ENCODE assay signal across 8 cellular contexts in the genomic region with DNA sequence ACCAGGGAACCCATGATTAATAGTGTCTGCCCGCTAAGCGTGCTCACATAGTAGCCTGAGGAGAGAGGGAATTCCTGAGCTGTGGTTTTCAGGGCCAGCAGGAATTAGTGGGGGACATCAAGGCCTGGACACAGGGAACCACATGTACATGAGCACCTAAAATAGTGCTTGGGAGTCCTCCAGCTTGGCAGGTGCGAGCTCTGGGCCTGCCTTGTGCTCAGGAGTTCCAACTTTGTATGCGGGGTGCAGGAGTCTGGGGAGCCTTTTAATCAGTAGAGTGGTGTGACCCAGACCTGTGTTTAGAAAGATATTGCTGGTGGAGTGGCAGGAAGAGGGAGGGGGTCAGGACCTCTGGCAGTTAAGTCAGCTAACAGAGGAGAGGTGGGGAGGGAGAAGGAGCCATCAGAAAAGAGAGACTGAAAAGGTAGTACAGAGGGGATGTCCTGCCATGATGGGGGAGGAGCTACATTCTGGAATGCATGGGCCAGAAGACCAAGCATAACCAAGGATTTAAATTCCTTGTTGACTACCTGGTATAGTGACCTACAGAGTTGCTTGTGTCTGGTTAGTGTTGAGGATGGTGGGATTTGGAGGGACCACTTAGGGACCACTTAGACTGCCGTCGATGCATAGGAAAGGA. TPM values are rescaled to one million over a fixed set of nuclear protein-coding genes. Genes with fewer than 3 reads are reported as not detected.
A peak's percentile ranks its signal among the peaks of the same experiment; 100 is the strongest.
DNase-seq lines count a peak whose midpoint lies in the region; ATAC-seq, FAIRE-seq and TF ChIP-seq lines count a peak whose summit lies in the region.

No MANE protein-coding gene starts in this region.

- WGBS in GM12878 (ENCODE audit: insufficient coverage, insufficient replicate concordance, low lambda C conversion rate, missing lambda C conversion rate), result over 99% methylated on average over 6 of the region's 6 CpGs
- WGBS in right lobe of liver (ENCODE audit: insufficient coverage, low coverage, low lambda C conversion rate, missing lambda C conversion rate), result 78% methylated on average over 6 of the region's 6 CpGs
- WGBS in tibial nerve, 2 donors, result 56 to 66% methylated on average over 6 of the region's 6 CpGs

- H3K9ac ChIP-seq in GM12878 (ENCODE audit: control insufficient read depth, insufficient read depth, low read length), result peak overlapping the region; percentile 88

- H3K27me3 ChIP-seq in GM12878 (replicated peaks in 1 of 2; ENCODE audit: control insufficient read depth in 2 of 2, insufficient read depth in 2 of 2, low read length in 1 of 2) (no peaks in the 10 kb centered on the region), right lobe of liver (no peaks in the 10 kb centered on the region), tibial nerve (no peaks in the 10 kb centered on the region)

- H3K4me2 ChIP-seq in GM12878 (ENCODE audit: control insufficient read depth, insufficient read depth), result peak overlapping the region; percentile 75

- H3K4me3 Mint-ChIP-seq in activated T-cell treated with anti-CD3 and anti-CD28 coated beads, Interleukin-2, amount 50 U/mL, for 4 hours, result peak overlapping the region; percentile 89

- ATAC-seq in activated T-cell treated with anti-CD3 and anti-CD28 coated beads, Interleukin-2, amount 50 U/mL, for 4 hours, result no peak
- ATAC-seq in GM12878 (no peak), right lobe of liver (no peak), GM21529 (IDR thresholded peaks at IDR 0.05; ENCODE audit: unreplicated experiment) (no peak)

- peaks cover 23% of the 10 kb centered on the region for H3K79me2 ChIP-seq in GM12878 (ENCODE audit: control insufficient read depth, insufficient read depth, low read length)

- peaks cover 32% of the 10 kb centered on the region for H3K4me1 Mint-ChIP-seq in activated T-cell treated with anti-CD3 and anti-CD28 coated beads, Interleukin-2, amount 50 U/mL, for 4 hours (ENCODE audit: low read depth)

- H3K4me3 ChIP-seq in GM12878 (peak overlapping the region; percentile 74), right lobe of liver (peak overlapping the region in 2 of 3 donors; percentile 85 to 96), tibial nerve (peak overlapping the region in 3 of 4 donors; percentile 73 to 97 (median 77))

- H3K9me3 ChIP-seq in GM12878 (replicated peaks; ENCODE audit: control insufficient read depth, insufficient read depth, low read length), result no peaks in the 10 kb centered on the region
- H3K9me3 ChIP-seq in right lobe of liver, result no peaks in the 10 kb centered on the region
- no peaks in the 10 kb centered on the region for H3K9me3 ChIP-seq in tibial nerve

- H3K27ac ChIP-seq in GM12878 (ENCODE audit: control insufficient read depth, insufficient read depth), result no peak overlapping the region
- peak overlapping the region in 1 of 3 donors; percentile 88 for H3K27ac ChIP-seq in right lobe of liver
- H3K27ac ChIP-seq in tibial nerve, result peak overlapping the region in 2 of 4 donors; percentile 96 to 99

- H3K36me3 ChIP-seq in GM12878 (ENCODE audit: control insufficient read depth in 2 of 2, insufficient read depth in 2 of 2, low read length in 1 of 2), result no peaks in the 10 kb centered on the region
- H3K36me3 ChIP-seq in right lobe of liver, result peaks cover 0 to 6% (median 0%) of the 10 kb centered on the region in 4 donors
- peaks cover 0 to 18% (median 2%) of the 10 kb centered on the region in 3 donors for H3K36me3 ChIP-seq in tibial nerve

- intact Hi-C loops in GM12878 (cut with micrococcal nuclease; ENCODE audit: unreplicated experiment), result no loop called here
- intact Hi-C loops in right lobe of liver (cut with DNase I), result no loop called here
- intact Hi-C loops in posterior vena cava (cut with DNase I), result no loop called here

- RAD21 ChIA-PET in GM12878 (lab: Charles Lee; ENCODE audit: unreplicated experiment), result interaction anchor here (0.6 to 1.5 kb wide), 2 partner anchors 17 to 805 kb away, joined by 4 read pairs; no protein-coding TSS in a partner anchor

- TF ChIP-seq EP300 in GM12878 (IDR thresholded peaks at IDR 0.05; ENCODE audit: borderline replicate concordance in 1 of 2, control insufficient read depth in 1 of 2, low read depth in 2 of 2, low read length in 2 of 2) (no peak), tibial nerve (IDR thresholded peaks at IDR 0.05) (no peak)

- H3K9me3 Mint-ChIP-seq in activated T-cell treated with anti-CD3 and anti-CD28 coated beads, Interleukin-2, amount 50 U/mL, for 4 hours, result no peaks in the 10 kb centered on the region

- SMC1A ChIA-PET in GM12878 (lab: Charles Lee; ENCODE audit: uncharacterized antibody, unreplicated experiment), result interaction anchor here (1.5 kb wide), 1 partner anchor 40 kb away, joined by 3 read pairs; no protein-coding TSS in a partner anchor

- in situ Hi-C loops in GM12878 (cut with MboI), result no loop called here

- no peak for TF ChIP-seq POLR2A in GM12878 (IDR thresholded peaks at IDR 0.05; ENCODE audit: low read depth, low read length)
- TF ChIP-seq POLR2A in right lobe of liver (IDR thresholded peaks at IDR 0.05), result no peak
- no peak for TF ChIP-seq POLR2A in tibial nerve (IDR thresholded peaks at IDR 0.05)

- no peak for DNase-seq in activated T-cell treated with anti-CD3 and anti-CD28 coated beads, Interleukin-2, amount 50 U/mL, for 4 hours
- DNase-seq in activated T-cell treated with anti-CD3 and anti-CD28 coated beads for 4 hours (no peak), GM12878 (ENCODE audit: low read depth, low spot score) (no peak), right lobe of liver (no peak), tibial nerve (ENCODE audit: low spot score in 2 of 2) (no peak), HPDE6-E6E7 (ENCODE audit: extremely low spot score) (no peak), posterior vena cava (ENCODE audit: low spot score) (no peak)

- H3K36me3 Mint-ChIP-seq in activated T-cell treated with anti-CD3 and anti-CD28 coated beads, Interleukin-2, amount 50 U/mL, for 4 hours (ENCODE audit: insufficient read depth), result peaks cover 4% of the 10 kb centered on the region

- no TSS peak for BruUV-seq in GM12878 (replicated peaks; lab: Mats Ljungman, UMichigan)

- peaks cover 30% of the 10 kb centered on the region for H3K4me1 ChIP-seq in GM12878 (ENCODE audit: control insufficient read depth, insufficient read depth, low read length)
- peaks cover 0 to 23% (median 13%) of the 10 kb centered on the region in 4 donors for H3K4me1 ChIP-seq in right lobe of liver
- H3K4me1 ChIP-seq in tibial nerve, result peaks cover 0 to 65% (median 41%) of the 10 kb centered on the region in 4 donors

- CTCF ChIA-PET in GM12878 (lab: Yijun Ruan, JAX), result interaction anchor here (1.7 to 2.0 kb wide), 2 partner anchors 23 to 200 kb away, joined by 5 to 7 read pairs; no protein-coding TSS in a partner anchor

- TF ChIP-seq CTCF in GM12878 (IDR thresholded peaks at IDR 0.05 in 2 of 3, conservative IDR thresholded peaks at IDR 0.05 in 1 of 3; ENCODE audit: control insufficient read depth in 2 of 3, extremely low read depth in 1 of 3, insufficient read depth in 1 of 3, low read depth in 3 of 3, low read length in 3 of 3), result no peak
- no peak for TF ChIP-seq CTCF in right lobe of liver (IDR thresholded peaks at IDR 0.05)
- no peak for TF ChIP-seq CTCF in tibial nerve (IDR thresholded peaks at IDR 0.05)

- POLR2A ChIA-PET in GM12878 (lab: Charles Lee), result interaction anchor here (1.0 to 2.4 kb wide), 4 partner anchors 42 to 194 kb away, joined by 3 to 8 read pairs (median 4); partner anchors contain the start of genes RHOA and TCTA

- no peaks in the 10 kb centered on the region for H3K27me3 Mint-ChIP-seq in activated T-cell treated with anti-CD3 and anti-CD28 coated beads, Interleukin-2, amount 50 U/mL, for 4 hours (ENCODE audit: low read depth)

- no peak for FAIRE-seq in GM12878 (lab: Jason Lieb, UNC)

- H4K20me1 ChIP-seq in GM12878 (ENCODE audit: control insufficient read depth, insufficient read depth), result no peaks in the 10 kb centered on the region; the same call in none of the 2 replicates

- TF ChIP-seq RAD21 in GM12878 (IDR thresholded peaks at IDR 0.05; ENCODE audit: insufficient read depth, low read depth, low read length), result no peak

- no peak overlapping the region for H2AFZ ChIP-seq in GM12878 (ENCODE audit: control insufficient read depth, low read depth, low read length)

RNA-seq across cellular contexts. Expression of gene DAG1, which starts 1.9 kb away (rescaled TPM):
- total RNA-seq in activated T-cell treated with anti-CD3 and anti-CD28 coated beads, Interleukin-2, amount 50 U/mL, for 4 hours, result 10 to 100 TPM; 19.9 to 25.6 (median 25.4) TPM
- 17.6 and 19.7 TPM in 2 replicates for total RNA-seq in GM12878 (2013; cell fraction: nucleolus; rRNA removed)
- total RNA-seq in GM12878 (2014; rRNA removed) (12.3 and 14.1 TPM in 2 replicates), GM12878 (2014; rRNA removed; fragmentation: Illumina TruSeq; extraction: Trizol) (5.4 TPM in 2 replicates), GM12878 (2021) (16.3 and 16.9 TPM in 2 replicates), right lobe of liver (10 to 100 TPM; 54.5 to 92.5 (median 65.2) TPM), tibial nerve (100 to 1,000 TPM; 113 to 142 (median 126) TPM), posterior vena cava (10 to 100 TPM; 90.8 to 92.8 TPM)
- 2.3 TPM for polyA plus RNA-seq in GM12878 (2011; ENCODE audit: low read depth)
- polyA plus RNA-seq in GM12878 (2011; rRNA removed) (2.7 and 8.2 TPM in 2 replicates), GM12878 (2014; fragmentation: Illumina TruSeq; extraction: Trizol) (6.5 and 10.2 TPM in 2 replicates), GM12878 (2014; fragmentation: Nextera tagmentation; extraction: Ambion mirVana) (under 1 TPM; 0.33 to 0.37 TPM), GM12878 (2014; rRNA removed) (8.7 and 10.2 TPM in 2 replicates), GM12878 (2016; fragmentation: Nextera tagmentation; extraction: Ambion mirVana) (10 to 100 TPM in 1 of 2 experiments, 1 to 10 TPM in 1; 9.6 to 10.1 TPM)
- 5.7 and 5.9 TPM in 2 replicates for polyA plus RNA-seq in GM12878 (2011; cell fraction: cytosol; rRNA removed)
- 7.0 TPM in 2 replicates for polyA plus RNA-seq in GM12878 (2011; cell fraction: nucleus; rRNA removed)
- 4.2 and 5.2 TPM in 2 replicates for polyA plus RNA-seq in GM12878 (2012)
- polyA minus RNA-seq in GM12878 (2011; rRNA and poly(A)+ RNA removed), result 12.6 and 13.7 TPM in 2 replicates
- polyA minus RNA-seq in GM12878 (2011; cell fraction: cytosol; rRNA and poly(A)+ RNA removed), result 5.5 and 8.2 TPM in 2 replicates
- 2.3 and 6.0 TPM in 2 replicates for polyA minus RNA-seq in GM12878 (2011; cell fraction: nucleus; rRNA and poly(A)+ RNA removed)

RNA-seq across cellular contexts. Expression of gene NICN1, which starts 42.9 kb away (rescaled TPM):
- total RNA-seq in activated T-cell treated with anti-CD3 and anti-CD28 coated beads, Interleukin-2, amount 50 U/mL, for 4 hours, result 1 to 10 TPM; 5.5 to 5.8 (median 5.8) TPM
- total RNA-seq in GM12878 (2013; cell fraction: nucleolus; rRNA removed), result 21.9 and 32.0 TPM in 2 replicates
- 9.1 and 9.8 TPM in 2 replicates for total RNA-seq in GM12878 (2014; rRNA removed)
- total RNA-seq in GM12878 (2014; rRNA removed; fragmentation: Illumina TruSeq; extraction: Trizol), result 5.9 TPM in 2 replicates
- total RNA-seq in GM12878 (2021), result 17.8 and 19.0 TPM in 2 replicates
- 13.1 TPM for polyA plus RNA-seq in GM12878 (2011; ENCODE audit: low read depth)
- 8.5 and 19.0 TPM in 2 replicates for polyA plus RNA-seq in GM12878 (2011; rRNA removed)
- 20.9 and 21.1 TPM in 2 replicates for polyA plus RNA-seq in GM12878 (2011; cell fraction: cytosol; rRNA removed)
- 207 and 264 TPM in 2 replicates for polyA plus RNA-seq in GM12878 (2011; cell fraction: nucleus; rRNA removed)
- polyA plus RNA-seq in GM12878 (2012), result 14.8 and 17.4 TPM in 2 replicates
- polyA plus RNA-seq in GM12878 (2014; fragmentation: Illumina TruSeq; extraction: Trizol), result 10.6 and 14.2 TPM in 2 replicates
- polyA plus RNA-seq in GM12878 (2014; fragmentation: Nextera tagmentation; extraction: Ambion mirVana), result 10 to 100 TPM; 12.5 to 16.2 TPM
- polyA plus RNA-seq in GM12878 (2014; rRNA removed), result 17.3 and 20.0 TPM in 2 replicates
- 10 to 100 TPM; 14.1 to 17.9 TPM for polyA plus RNA-seq in GM12878 (2016; fragmentation: Nextera tagmentation; extraction: Ambion mirVana)
- 23.4 and 33.1 TPM in 2 replicates for polyA minus RNA-seq in GM12878 (2011; rRNA and poly(A)+ RNA removed)
- 6.0 and 8.8 TPM in 2 replicates for polyA minus RNA-seq in GM12878 (2011; cell fraction: cytosol; rRNA and poly(A)+ RNA removed)
- 8.2 and 9.1 TPM in 2 replicates for polyA minus RNA-seq in GM12878 (2011; cell fraction: nucleus; rRNA and poly(A)+ RNA removed)
- total RNA-seq in right lobe of liver, result 10 to 100 TPM in 2 of 6 experiments, 1 to 10 TPM in 4; 2.2 to 13.1 (median 8.3) TPM
- total RNA-seq in tibial nerve, result 10 to 100 TPM in 1 of 4 donors, 1 to 10 TPM in 2, not detected in 1; 2.1 to 14.7 (median 7.7) TPM
- total RNA-seq in posterior vena cava, result 10 to 100 TPM in 1 of 2 donors, 1 to 10 TPM in 1; 7.3 to 12.5 TPM

RNA-seq across cellular contexts. Expression of gene AMT, which starts 49.7 kb away (rescaled TPM):
- total RNA-seq in activated T-cell treated with anti-CD3 and anti-CD28 coated beads, Interleukin-2, amount 50 U/mL, for 4 hours, result 1 to 10 TPM in 1 of 3 donors, under 1 TPM in 2; 0.50 to 1.1 (median 0.81) TPM
- 4.6 and 5.3 TPM in 2 replicates for total RNA-seq in GM12878 (2013; cell fraction: nucleolus; rRNA removed)
- 0.45 and 0.54 TPM in 2 replicates for total RNA-seq in GM12878 (2014; rRNA removed)
- 0.41 and 0.76 TPM in 2 replicates for total RNA-seq in GM12878 (2014; rRNA removed; fragmentation: Illumina TruSeq; extraction: Trizol)
- total RNA-seq in GM12878 (2021), result 2.4 and 3.8 TPM in 2 replicates
- 8.1 TPM for polyA plus RNA-seq in GM12878 (2011; ENCODE audit: low read depth)
- polyA plus RNA-seq in GM12878 (2011; rRNA removed), result 4.5 and 7.2 TPM in 2 replicates
- polyA plus RNA-seq in GM12878 (2011; cell fraction: cytosol; rRNA removed), result 3.0 and 4.0 TPM in 2 replicates
- 75.3 and 115 TPM in 2 replicates for polyA plus RNA-seq in GM12878 (2011; cell fraction: nucleus; rRNA removed)
- 8.2 and 8.3 TPM in 2 replicates for polyA plus RNA-seq in GM12878 (2012)
- 3.3 and 4.6 TPM in 2 replicates for polyA plus RNA-seq in GM12878 (2014; fragmentation: Illumina TruSeq; extraction: Trizol)
- polyA plus RNA-seq in GM12878 (2014; fragmentation: Nextera tagmentation; extraction: Ambion mirVana), result 1 to 10 TPM; 1.0 to 4.6 TPM
- 2.4 and 3.6 TPM in 2 replicates for polyA plus RNA-seq in GM12878 (2014; rRNA removed)
- 1 to 10 TPM; 1.6 to 2.8 TPM for polyA plus RNA-seq in GM12878 (2016; fragmentation: Nextera tagmentation; extraction: Ambion mirVana)
- 2.2 and 2.6 TPM in 2 replicates for polyA minus RNA-seq in GM12878 (2011; rRNA and poly(A)+ RNA removed)
- not detected in 2 replicates for polyA minus RNA-seq in GM12878 (2011; cell fraction: cytosol; rRNA and poly(A)+ RNA removed)
- 4.2 and 5.4 TPM in 2 replicates for polyA minus RNA-seq in GM12878 (2011; cell fraction: nucleus; rRNA and poly(A)+ RNA removed)
- total RNA-seq in right lobe of liver, result 10 to 100 TPM in 5 of 6 experiments, 1 to 10 TPM in 1; 8.4 to 52.0 (median 31.3) TPM
- total RNA-seq in tibial nerve, result 10 to 100 TPM in 2 of 4 donors, 1 to 10 TPM in 2; 7.0 to 20.8 (median 9.5) TPM
- 1 to 10 TPM; 1.0 to 6.1 TPM for total RNA-seq in posterior vena cava

RNA-seq across cellular contexts. Expression of gene TCTA, which starts 59.8 kb away (rescaled TPM):
- 10 to 100 TPM; 20.0 to 21.8 (median 20.1) TPM for total RNA-seq in activated T-cell treated with anti-CD3 and anti-CD28 coated beads, Interleukin-2, amount 50 U/mL, for 4 hours
- total RNA-seq in GM12878 (2013; cell fraction: nucleolus; rRNA removed), result 34.8 and 38.6 TPM in 2 replicates
- 17.3 and 17.7 TPM in 2 replicates for total RNA-seq in GM12878 (2014; rRNA removed)
- 12.7 and 13.7 TPM in 2 replicates for total RNA-seq in GM12878 (2014; rRNA removed; fragmentation: Illumina TruSeq; extraction: Trizol)
- 17.7 and 18.3 TPM in 2 replicates for total RNA-seq in GM12878 (2021)
- 12.8 TPM for polyA plus RNA-seq in GM12878 (2011; ENCODE audit: low read depth)
- 11.6 and 18.2 TPM in 2 replicates for polyA plus RNA-seq in GM12878 (2011; rRNA removed)
- polyA plus RNA-seq in GM12878 (2011; cell fraction: cytosol; rRNA removed), result 25.0 and 27.8 TPM in 2 replicates
- 9.3 and 9.7 TPM in 2 replicates for polyA plus RNA-seq in GM12878 (2011; cell fraction: nucleus; rRNA removed)
- 13.8 and 18.9 TPM in 2 replicates for polyA plus RNA-seq in GM12878 (2012)
- 27.6 and 30.5 TPM in 2 replicates for polyA plus RNA-seq in GM12878 (2014; fragmentation: Illumina TruSeq; extraction: Trizol)
- polyA plus RNA-seq in GM12878 (2014; fragmentation: Nextera tagmentation; extraction: Ambion mirVana), result 1 to 10 TPM; 6.5 to 7.1 TPM
- 22.4 and 25.5 TPM in 2 replicates for polyA plus RNA-seq in GM12878 (2014; rRNA removed)
- polyA plus RNA-seq in GM12878 (2016; fragmentation: Nextera tagmentation; extraction: Ambion mirVana), result 10 to 100 TPM; 27.6 to 27.9 TPM
- polyA minus RNA-seq in GM12878 (2011; rRNA and poly(A)+ RNA removed), result 19.4 and 27.8 TPM in 2 replicates
- 6.1 and 8.2 TPM in 2 replicates for polyA minus RNA-seq in GM12878 (2011; cell fraction: cytosol; rRNA and poly(A)+ RNA removed)
- polyA minus RNA-seq in GM12878 (2011; cell fraction: nucleus; rRNA and poly(A)+ RNA removed), result 12.0 and 24.1 TPM in 2 replicates
- total RNA-seq in right lobe of liver, result 10 to 100 TPM; 15.9 to 26.0 (median 19.4) TPM
- 10 to 100 TPM; 24.6 to 52.9 (median 30.1) TPM for total RNA-seq in tibial nerve
- total RNA-seq in posterior vena cava, result 10 to 100 TPM; 20.8 to 33.6 TPM
